Comparison of ENCODE assay signal across 9 cellular contexts in the genomic region with DNA sequence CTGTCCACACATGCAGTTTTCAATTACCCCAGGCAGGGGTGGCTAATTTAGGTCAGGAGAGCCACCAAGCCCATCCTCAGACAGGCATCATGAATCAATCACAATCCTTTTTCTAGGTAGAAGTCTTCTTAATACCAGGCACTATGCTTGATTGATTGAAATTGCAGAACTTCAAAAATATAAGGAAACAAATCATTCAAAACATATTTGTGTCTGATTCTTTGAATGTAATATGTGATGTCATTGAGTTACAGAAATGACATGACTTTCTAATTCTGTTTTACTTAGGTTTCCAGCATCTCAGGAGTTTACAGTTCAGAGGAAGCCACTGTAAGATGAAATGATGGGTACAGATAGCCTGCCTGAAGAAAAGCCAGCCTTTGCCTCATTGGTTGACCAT. TPM values are rescaled to one million over a fixed set of nuclear protein-coding genes. Genes with fewer than 3 reads are reported as not detected.
"Had no signal": no experiment of that assay in that cellular context is flagged by ENCODE, and none has a peak within 500 bp of the region (broad histone marks: within the 10 kb centered on the region; RNA-seq: fewer than 3 reads in every experiment).

No MANE protein-coding gene starts in this region.

- H3K4me3 ChIP-seq: K562 had no signal

- H3K27ac ChIP-seq: HL-60 had no signal

- DNase-seq: IMR-90, KBM-7, KG1 had no signal

- H3K4me3 Mint-ChIP-seq: IgD-negative memory B cell had no signal

- H3K36me3 Mint-ChIP-seq: IgD-negative memory B cell had no signal

- H3K9me3 Mint-ChIP-seq: IgD-negative memory B cell had no signal

- H3K4me1 Mint-ChIP-seq: IgD-negative memory B cell had no signal

- H3K27ac Mint-ChIP-seq: IgD-negative memory B cell had no signal

RNA-seq across cellular contexts. Expression of a gene that starts 26.7 kb away (rescaled TPM):
- total RNA-seq: HepG2, HT-29, HT1080, IMR-90, K562 had no signal
- polyA plus RNA-seq: HepG2, IgD-negative memory B cell, IMR-90, K562 had no signal
